ENCODE assay signal across 8 cellular contexts in the genomic region with DNA sequence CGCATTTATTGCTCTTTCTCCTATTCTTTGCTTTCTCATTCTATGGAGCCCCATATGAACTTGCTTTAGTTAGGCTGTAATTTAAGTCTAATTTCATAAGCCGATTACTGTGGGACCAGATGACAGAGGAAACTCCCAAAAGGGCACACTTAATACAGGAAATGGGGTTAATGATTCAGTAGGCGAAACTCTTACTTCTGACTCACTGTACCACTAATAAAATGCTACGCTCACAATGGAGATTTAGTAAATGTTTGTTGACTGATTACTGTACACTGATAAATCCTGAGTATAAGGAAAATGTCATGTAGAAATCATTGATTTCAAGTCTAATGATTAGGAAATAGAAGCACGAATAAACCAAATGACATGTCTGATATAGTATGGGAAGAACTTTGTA.
DNase-seq lines count a peak whose midpoint lies in the region; ATAC-seq, FAIRE-seq and TF ChIP-seq lines count a peak whose summit lies in the region.

No MANE protein-coding gene starts in this region.

- peak; percentile 86 for DNase-seq in GM23248
- DNase-seq in M059J (ENCODE audit: low read depth): peak; percentile 81
- peak; percentile 92 for DNase-seq in iris pigment epithelial cell (ENCODE audit: low read depth)
- DNase-seq in upper lobe of left lung: no peak
- no peak for DNase-seq in amygdala (lab: John Stamatoyannopoulos, UW)
- no peak for DNase-seq in occipital lobe (lab: John Stamatoyannopoulos, UW)
- no peak for DNase-seq in kidney

- no peaks in the 10 kb centered on the region for H3K79me2 ChIP-seq in GM23248 (ENCODE audit: insufficient read depth)

- ATAC-seq in GM18498 (IDR thresholded peaks at IDR 0.05; ENCODE audit: unreplicated experiment) (peak; percentile 94), upper lobe of left lung (ENCODE audit: low FRiP score in 2 of 2) (no peak)

- WGBS in GM23248 (ENCODE audit: low coverage in 1 of 2, low lambda C conversion rate in 2 of 2, missing lambda C conversion rate in 2 of 2), 2 experiments: 22 to 25% methylated on average over 5 of the region's 5 CpGs
- 72 to 77% methylated on average over 5 of the region's 5 CpGs for WGBS in upper lobe of left lung, 2 donors

- H3K9ac ChIP-seq in GM23248 (peak overlapping the region; percentile 28), kidney (ENCODE audit: low read length in 2 of 2) (no peak overlapping the region)

- no peak for TF ChIP-seq EP300 in upper lobe of left lung (IDR thresholded peaks at IDR 0.05)

- no peaks in the 10 kb centered on the region for H3K27me3 ChIP-seq in GM23248 (replicated peaks; ENCODE audit: insufficient read depth)
- no peaks in the 10 kb centered on the region for H3K27me3 ChIP-seq in upper lobe of left lung

- H3K9me2 ChIP-seq in GM23248 (ENCODE audit: insufficient read depth): no peaks in the 10 kb centered on the region

- peaks cover 29% of the 10 kb centered on the region for H3K4me1 ChIP-seq in GM23248 (ENCODE audit: insufficient read depth)
- H3K4me1 ChIP-seq in upper lobe of left lung: no peaks in the 10 kb centered on the region
- no peaks in the 10 kb centered on the region for H3K4me1 ChIP-seq in kidney (ENCODE audit: control insufficient read depth in 1 of 2, insufficient read depth in 1 of 2, low read depth in 1 of 2, low read length in 2 of 2)

- H3K27ac ChIP-seq in GM23248: peak overlapping the region; percentile 74
- H3K27ac ChIP-seq in upper lobe of left lung: no peak overlapping the region
- H3K27ac ChIP-seq in kidney (ENCODE audit: low read depth in 2 of 2, low read length in 2 of 2): no peak overlapping the region

- peak overlapping the region; percentile 4; the same call in 1 of the 2 replicates for H2AFZ ChIP-seq in GM23248

- TF ChIP-seq CTCF in upper lobe of left lung (IDR thresholded peaks at IDR 0.05) (no peak), kidney (IDR thresholded peaks at IDR 0.05; ENCODE audit: borderline replicate concordance, extremely low read depth, insufficient read depth) (no peak)

- no peak for FAIRE-seq in kidney (lab: Jason Lieb, UNC)

- H3K9me3 ChIP-seq in GM23248 (ENCODE audit: low read depth): no peaks in the 10 kb centered on the region
- H3K9me3 ChIP-seq in upper lobe of left lung: no peaks in the 10 kb centered on the region
- H3K9me3 ChIP-seq in kidney (ENCODE audit: control insufficient read depth in 1 of 2, low read length in 2 of 2): no peaks in the 10 kb centered on the region

- intact Hi-C loops in kidney (cut with DNase I): no loop called here

- H3F3A ChIP-seq in GM23248 (ENCODE audit: insufficient read depth): peaks cover 10% of the 10 kb centered on the region; the same call in 1 of the 2 replicates

- TF ChIP-seq POLR2A in upper lobe of left lung (IDR thresholded peaks at IDR 0.05): no peak

- H3K36me3 ChIP-seq in GM23248 (ENCODE audit: low read depth): no peaks in the 10 kb centered on the region
- no peaks in the 10 kb centered on the region for H3K36me3 ChIP-seq in upper lobe of left lung
- no peaks in the 10 kb centered on the region for H3K36me3 ChIP-seq in kidney (ENCODE audit: control insufficient read depth in 1 of 2, insufficient read depth in 2 of 2, low read length in 2 of 2)

- H4K20me1 ChIP-seq in GM23248 (ENCODE audit: insufficient read depth): no peaks in the 10 kb centered on the region

- H3K4me3 ChIP-seq in GM23248: no peak overlapping the region
- H3K4me3 ChIP-seq in upper lobe of left lung: no peak overlapping the region
- no peak overlapping the region for H3K4me3 ChIP-seq in kidney (ENCODE audit: low read length in 2 of 2)

- in situ Hi-C loops in GM23248 (cut with MboI): no loop called here

- peak overlapping the region; percentile 57 for H3K4me2 ChIP-seq in GM23248 (ENCODE audit: unreplicated experiment)

Comparison
In these comparisons a context has a peak if more than half of its experiments do, and no peak if none do; other contexts are left out.
1. DNase-seq: peak in GM23248 (single experiment), M059J (single experiment) and iris pigment epithelial cell (single experiment); none in upper lobe of left lung (0 of 2), amygdala (0 of 56), occipital lobe (single experiment) and kidney (single experiment).